In the genomic region with DNA sequence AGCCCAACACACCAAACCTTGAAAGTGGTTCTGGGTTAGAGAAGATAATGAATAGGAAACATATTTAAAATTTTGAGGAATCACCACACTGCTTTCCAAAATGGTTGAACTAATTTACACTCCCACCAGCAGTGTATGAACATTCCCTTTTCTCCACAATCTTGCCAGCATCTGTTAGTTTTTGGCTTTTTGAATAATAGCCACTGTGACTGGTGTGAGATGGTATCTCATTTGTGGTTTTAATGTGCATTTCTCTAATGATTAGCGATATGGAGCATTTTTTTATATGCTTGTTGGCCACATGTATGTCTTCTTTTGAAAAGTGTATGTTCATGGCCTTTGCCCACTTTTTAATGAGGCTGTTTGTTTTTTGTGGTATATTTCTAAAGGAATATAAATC, we compare ENCODE assay signal across 13 cellular contexts.
DNase-seq lines count a peak whose midpoint lies in the region; ATAC-seq and TF ChIP-seq lines count a peak whose summit lies in the region.
"Had no signal": no experiment of that assay in that cellular context is flagged by ENCODE, and none has a peak within 500 bp of the region (broad histone marks: within the 10 kb centered on the region; RNA-seq: fewer than 3 reads in every experiment).

No MANE protein-coding gene starts in this region.

- H3K27ac Mint-ChIP-seq in activated CD4-positive, alpha-beta T cell treated with anti-CD3 and anti-CD28 coated beads, Interleukin-2, amount 10 ng/mL, durations not matched to agents 7 days and 5 days = peak overlapping the region; percentile 19
- no peak overlapping the region for H3K27ac Mint-ChIP-seq in activated CD4-positive, alpha-beta T cell treated with anti-CD3 and anti-CD28 coated beads, Interleukin-2, amount 10 ng/mL, durations not matched to agents 24 days and 14 days
- H3K27ac Mint-ChIP-seq in HFFc6 = peak overlapping the region; percentile 79
- H3K27ac Mint-ChIP-seq in activated T-helper 17 cell treated with anti-CD3 and anti-CD28 coated beads, Interleukin-2, amount 50 U/mL, for 72 hours = peak overlapping the region; percentile 51
- peak overlapping the region in 6 of 10 donors; percentile 15 to 91 (median 74) for H3K27ac Mint-ChIP-seq in naive thymus-derived CD8-positive, alpha-beta T cell

- peaks cover 29% of the 10 kb centered on the region for H3K36me3 Mint-ChIP-seq in activated CD4-positive, alpha-beta T cell treated with anti-CD3 and anti-CD28 coated beads, Interleukin-2, amount 10 ng/mL, durations not matched to agents 7 days and 5 days (ENCODE audit: low read depth)
- H3K36me3 Mint-ChIP-seq in activated CD4-positive, alpha-beta T cell treated with anti-CD3 and anti-CD28 coated beads, Interleukin-2, amount 10 ng/mL, durations not matched to agents 24 days and 14 days (ENCODE audit: low read depth) = peaks cover 11% of the 10 kb centered on the region
- H3K36me3 Mint-ChIP-seq in HFFc6 (ENCODE audit: low read depth) = peaks cover 4% of the 10 kb centered on the region; the same call in 1 of the 2 replicates
- H3K36me3 Mint-ChIP-seq in activated T-helper 17 cell treated with anti-CD3 and anti-CD28 coated beads, Interleukin-2, amount 50 U/mL, for 72 hours (ENCODE audit: low read depth) = no peaks in the 10 kb centered on the region
- peaks cover 0 to 9% (median 4%) of the 10 kb centered on the region in 3 donors for H3K36me3 Mint-ChIP-seq in naive thymus-derived CD8-positive, alpha-beta T cell

- CTCF ChIA-PET in activated CD4-positive, alpha-beta T cell treated with anti-CD3 and anti-CD28 coated beads, Interleukin-2, amount 10 ng/mL, durations not matched to agents 7 days and 5 days (lab: Charles Lee) = no interaction called here

- no peak for ATAC-seq in activated T-helper 17 cell treated with anti-CD3 and anti-CD28 coated beads, Interleukin-2, amount 50 U/mL, for 72 hours (replicated peaks)
- no peak for ATAC-seq in naive thymus-derived CD8-positive, alpha-beta T cell
- no peak for ATAC-seq in GM19463 (IDR thresholded peaks at IDR 0.05; ENCODE audit: unreplicated experiment)

- TF ChIP-seq CTCF in HFFc6 (IDR thresholded peaks at IDR 0.05) = no peak

- H3K4me1 Mint-ChIP-seq in activated CD4-positive, alpha-beta T cell treated with anti-CD3 and anti-CD28 coated beads, Interleukin-2, amount 10 ng/mL, durations not matched to agents 7 days and 5 days = peaks cover 49% of the 10 kb centered on the region
- peaks cover 38% of the 10 kb centered on the region for H3K4me1 Mint-ChIP-seq in activated CD4-positive, alpha-beta T cell treated with anti-CD3 and anti-CD28 coated beads, Interleukin-2, amount 10 ng/mL, durations not matched to agents 24 days and 14 days
- H3K4me1 Mint-ChIP-seq in HFFc6 (ENCODE audit: low read depth) = peaks cover 22% of the 10 kb centered on the region
- H3K4me1 Mint-ChIP-seq in activated T-helper 17 cell treated with anti-CD3 and anti-CD28 coated beads, Interleukin-2, amount 50 U/mL, for 72 hours = peaks cover 20% of the 10 kb centered on the region
- H3K4me1 Mint-ChIP-seq in naive thymus-derived CD8-positive, alpha-beta T cell = peaks cover 22 to 46% (median 38%) of the 10 kb centered on the region in 4 donors

- H3K9me3 Mint-ChIP-seq in activated CD4-positive, alpha-beta T cell treated with anti-CD3 and anti-CD28 coated beads, Interleukin-2, amount 10 ng/mL, durations not matched to agents 7 days and 5 days = peaks cover 32% of the 10 kb centered on the region
- peaks cover 24% of the 10 kb centered on the region for H3K9me3 Mint-ChIP-seq in activated CD4-positive, alpha-beta T cell treated with anti-CD3 and anti-CD28 coated beads, Interleukin-2, amount 10 ng/mL, durations not matched to agents 24 days and 14 days
- H3K9me3 Mint-ChIP-seq in HFFc6 = peaks cover 10% of the 10 kb centered on the region
- H3K9me3 Mint-ChIP-seq in activated T-helper 17 cell treated with anti-CD3 and anti-CD28 coated beads, Interleukin-2, amount 50 U/mL, for 72 hours = peaks cover 9% of the 10 kb centered on the region
- peaks cover 0 to 9% (median 4%) of the 10 kb centered on the region in 9 donors for H3K9me3 Mint-ChIP-seq in naive thymus-derived CD8-positive, alpha-beta T cell

- POLR2A ChIA-PET in activated CD4-positive, alpha-beta T cell treated with anti-CD3 and anti-CD28 coated beads, Interleukin-2, amount 10 ng/mL, durations not matched to agents 7 days and 5 days (lab: Charles Lee) = no interaction called here
- POLR2A ChIA-PET in naive thymus-derived CD8-positive, alpha-beta T cell (lab: Charles Lee) = no interaction called here

- intact Hi-C loops in activated CD4-positive, alpha-beta T cell treated with anti-CD3 and anti-CD28 coated beads, Interleukin-2, amount 10 ng/mL, durations not matched to agents 24 days and 14 days (cut with micrococcal nuclease) = loop anchor here (2.0 to 10.0 kb wide), 7 partner anchors 44 to 1433 kb away; partner anchors contain the start of genes NECTIN3 and ZBED2

- H3K4me3 Mint-ChIP-seq in activated CD4-positive, alpha-beta T cell treated with anti-CD3 and anti-CD28 coated beads, Interleukin-2, amount 10 ng/mL, durations not matched to agents 7 days and 5 days = no peak overlapping the region
- no peak overlapping the region for H3K4me3 Mint-ChIP-seq in activated CD4-positive, alpha-beta T cell treated with anti-CD3 and anti-CD28 coated beads, Interleukin-2, amount 10 ng/mL, durations not matched to agents 24 days and 14 days
- peak overlapping the region; percentile 40; the same call in 1 of the 2 replicates for H3K4me3 Mint-ChIP-seq in HFFc6
- no peak overlapping the region for H3K4me3 Mint-ChIP-seq in activated T-helper 17 cell treated with anti-CD3 and anti-CD28 coated beads, Interleukin-2, amount 50 U/mL, for 72 hours
- H3K4me3 Mint-ChIP-seq in naive thymus-derived CD8-positive, alpha-beta T cell = peak overlapping the region in 2 of 10 donors; percentile 49 to 67

- DNase-seq in activated CD4-positive, alpha-beta T cell treated with anti-CD3 and anti-CD28 coated beads, Interleukin-2, amount 10 ng/mL, durations not matched to agents 7 days and 5 days = no peak
- DNase-seq in activated CD4-positive, alpha-beta T cell treated with anti-CD3 and anti-CD28 coated beads, Interleukin-2, amount 10 ng/mL, durations not matched to agents 24 days and 14 days = no peak
- peak; percentile 16 for DNase-seq in HFFc6
- no peak for DNase-seq in naive thymus-derived CD8-positive, alpha-beta T cell
- no peak for DNase-seq in NCI-H345 treated with DMSO at 0.1 percent for 48 hours (lab: John Stamatoyannopoulos, UW; ENCODE audit: unreplicated experiment)
- DNase-seq in NCI-H1092 (lab: John Stamatoyannopoulos, UW) = no peak
- DNase-seq: C1 segment of cervical spinal cord, DMS 273 treated with DMSO at 0.1 percent for 48 hours, NCI-H1930, NCI-H2171 treated with DMSO at 0.1 percent for 48 hours, NCI-H774 had no signal

- H3K27me3 Mint-ChIP-seq in activated CD4-positive, alpha-beta T cell treated with anti-CD3 and anti-CD28 coated beads, Interleukin-2, amount 10 ng/mL, durations not matched to agents 7 days and 5 days = no peaks in the 10 kb centered on the region
- H3K27me3 Mint-ChIP-seq in activated CD4-positive, alpha-beta T cell treated with anti-CD3 and anti-CD28 coated beads, Interleukin-2, amount 10 ng/mL, durations not matched to agents 24 days and 14 days = no peaks in the 10 kb centered on the region
- no peaks in the 10 kb centered on the region; the same call in 1 of the 2 replicates for H3K27me3 Mint-ChIP-seq in HFFc6 (ENCODE audit: insufficient read depth)
- no peaks in the 10 kb centered on the region for H3K27me3 Mint-ChIP-seq in activated T-helper 17 cell treated with anti-CD3 and anti-CD28 coated beads, Interleukin-2, amount 50 U/mL, for 72 hours
- H3K27me3 Mint-ChIP-seq in naive thymus-derived CD8-positive, alpha-beta T cell = no peaks in the 10 kb centered on the region
